In genomic region chr11:123334925-123335324, GRCh38 we compare ENCODE assay signal across 9 cellular contexts.
"Had no signal": no experiment of that assay in that cellular context is flagged by ENCODE, and none has a peak within 500 bp of the region (broad histone marks: within the 10 kb centered on the region; RNA-seq: fewer than 3 reads in every experiment).

No MANE protein-coding gene starts in this region.

- H2AFZ ChIP-seq: GM23248 had no signal

- H3K4me1 Mint-ChIP-seq: IgD-negative memory B cell had no signal

- H3K36me3 Mint-ChIP-seq: IgD-negative memory B cell had no signal

- H3K4me3 ChIP-seq: GM23248, HAP-1 had no signal

- H3K36me3 ChIP-seq: HAP-1 had no signal

- H3K9me3 ChIP-seq: HAP-1 had no signal

- H3K27ac ChIP-seq: GM23248, HL-60 had no signal

- H3K9ac ChIP-seq: GM23248 had no signal

- H3K4me3 Mint-ChIP-seq: IgD-negative memory B cell had no signal

- DNase-seq: GM23248, GOT3, H7, KBM-7 had no signal

- ATAC-seq: HCT116, HepG2 had no signal
